1 cellular context compared by ENCODE assay signal in the genomic region with DNA sequence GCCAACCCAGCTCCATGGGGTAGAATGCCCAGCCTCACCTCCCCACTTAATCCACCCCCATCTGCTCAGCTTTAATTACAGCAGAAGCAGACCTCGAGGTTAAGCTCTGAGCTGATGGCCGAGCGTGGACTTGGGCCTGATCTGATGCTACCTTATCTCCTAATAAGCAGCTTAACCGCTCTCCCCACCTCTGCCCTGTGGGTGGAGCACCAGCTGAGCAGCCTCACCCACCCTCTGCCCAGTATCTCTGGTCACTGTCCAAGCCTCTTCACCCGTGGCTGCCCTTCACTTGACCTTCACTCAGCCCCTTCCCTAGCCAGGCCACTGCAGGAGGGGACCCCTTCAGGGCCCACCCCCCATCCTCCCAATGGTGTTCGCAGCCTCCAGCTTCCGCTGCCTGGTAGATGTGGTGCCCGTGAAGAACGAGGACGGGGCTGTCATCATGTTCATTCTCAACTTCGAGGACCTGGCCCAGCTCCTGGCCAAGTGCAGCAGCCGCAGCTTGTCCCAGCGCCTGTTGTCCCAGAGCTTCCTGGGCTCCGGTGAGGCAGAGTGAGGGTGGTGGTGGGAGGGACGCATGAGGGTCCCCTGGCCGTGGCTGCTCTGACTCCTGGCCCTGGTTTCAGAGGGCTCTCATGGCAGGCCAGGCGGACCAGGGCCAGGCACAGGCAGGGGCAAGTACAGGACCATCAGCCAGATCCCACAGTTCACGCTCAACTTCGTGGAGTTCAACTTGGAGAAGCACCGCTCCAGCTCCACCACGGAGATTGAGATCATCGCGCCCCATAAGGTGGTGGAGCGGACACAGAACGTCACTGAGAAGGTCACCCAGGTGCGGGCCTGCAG.
TF ChIP-seq lines count a peak whose summit lies in the region.

No MANE protein-coding gene starts in this region.

TF ChIP-seq in A549, 52 proteins besides CTCF, POLR2A, EP300 and RAD21 (continued from another document):
- TF ChIP-seq, protein P1, sequence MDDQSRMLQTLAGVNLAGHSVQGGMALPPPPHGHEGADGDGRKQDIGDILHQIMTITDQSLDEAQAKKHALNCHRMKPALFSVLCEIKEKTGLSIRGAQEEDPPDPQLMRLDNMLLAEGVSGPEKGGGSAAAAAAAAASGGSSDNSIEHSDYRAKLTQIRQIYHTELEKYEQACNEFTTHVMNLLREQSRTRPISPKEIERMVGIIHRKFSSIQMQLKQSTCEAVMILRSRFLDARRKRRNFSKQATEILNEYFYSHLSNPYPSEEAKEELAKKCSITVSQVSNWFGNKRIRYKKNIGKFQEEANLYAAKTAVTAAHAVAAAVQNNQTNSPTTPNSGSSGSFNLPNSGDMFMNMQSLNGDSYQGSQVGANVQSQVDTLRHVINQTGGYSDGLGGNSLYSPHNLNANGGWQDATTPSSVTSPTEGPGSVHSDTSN (IDR thresholded peaks at IDR 0.05): no peak
- TF ChIP-seq MAFK (IDR thresholded peaks at IDR 0.05; ENCODE audit: partially characterized antibody): no peak
- no peak for TF ChIP-seq HDAC2 (IDR thresholded peaks at IDR 0.05)
- TF ChIP-seq ZNF302 (CRISPR knock-in tag; IDR thresholded peaks at IDR 0.05): no peak
- TF ChIP-seq, protein P2, sequence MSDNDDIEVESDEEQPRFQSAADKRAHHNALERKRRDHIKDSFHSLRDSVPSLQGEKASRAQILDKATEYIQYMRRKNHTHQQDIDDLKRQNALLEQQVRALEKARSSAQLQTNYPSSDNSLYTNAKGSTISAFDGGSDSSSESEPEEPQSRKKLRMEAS (IDR thresholded peaks at IDR 0.05): no peak
- TF ChIP-seq FOXS1 (CRISPR knock-in tag; IDR thresholded peaks at IDR 0.05): no peak
- TF ChIP-seq, protein P3, sequence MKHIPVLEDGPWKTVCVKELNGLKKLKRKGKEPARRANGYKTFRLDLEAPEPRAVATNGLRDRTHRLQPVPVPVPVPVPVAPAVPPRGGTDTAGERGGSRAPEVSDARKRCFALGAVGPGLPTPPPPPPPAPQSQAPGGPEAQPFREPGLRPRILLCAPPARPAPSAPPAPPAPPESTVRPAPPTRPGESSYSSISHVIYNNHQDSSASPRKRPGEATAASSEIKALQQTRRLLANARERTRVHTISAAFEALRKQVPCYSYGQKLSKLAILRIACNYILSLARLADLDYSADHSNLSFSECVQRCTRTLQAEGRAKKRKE (CRISPR knock-in tag; IDR thresholded peaks at IDR 0.05; ENCODE audit: low read depth): no peak
- no peak for TF ChIP-seq ZSCAN20 (CRISPR knock-in tag; IDR thresholded peaks at IDR 0.05)
- TF ChIP-seq CEBPB (IDR thresholded peaks at IDR 0.05): no peak
- TF ChIP-seq CBX8 (IDR thresholded peaks at IDR 0.05): no peak
- TF ChIP-seq, protein P4, sequence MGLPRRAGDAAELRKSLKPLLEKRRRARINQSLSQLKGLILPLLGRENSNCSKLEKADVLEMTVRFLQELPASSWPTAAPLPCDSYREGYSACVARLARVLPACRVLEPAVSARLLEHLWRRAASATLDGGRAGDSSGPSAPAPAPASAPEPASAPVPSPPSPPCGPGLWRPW (IDR thresholded peaks at IDR 0.05): no peak
- no peak for TF ChIP-seq POLR2AphosphoS2 (conservative IDR thresholded peaks at IDR 0.05; ENCODE audit: low read length)
- no peak for TF ChIP-seq CHD4 (IDR thresholded peaks at IDR 0.05; ENCODE audit: borderline replicate concordance)
TF ChIP-seq in A549: peak in this region for 0.
